Comparison of ENCODE assay signal across 9 cellular contexts in genomic region chr12:57940052-57940914, GRCh38. TPM values are rescaled to one million over a fixed set of nuclear protein-coding genes. Genes with fewer than 3 reads are reported as not detected.
DNase-seq lines count a peak whose midpoint lies in the region; ATAC-seq and TF ChIP-seq lines count a peak whose summit lies in the region.
"Had no signal": no experiment of that assay in that cellular context is flagged by ENCODE, and none has a peak within 500 bp of the region (broad histone marks: within the 10 kb centered on the region; RNA-seq: fewer than 3 reads in every experiment).

No MANE protein-coding gene starts in this region.

- peak overlapping the region; percentile 74; the same call in 1 of the 2 replicates for H3K4me3 ChIP-seq in iPS DF 6.9 (ENCODE audit: low read length)
- H3K4me3 ChIP-seq: mucosa of descending colon had no signal

- CTCF ChIA-PET in WTC11 (lab: Charles Lee), result interaction anchor here (0.6 to 1.3 kb wide), 5 partner anchors 46 to 214 kb away, joined by 3 to 5 read pairs (median 3); partner anchors contain the start of gene CTDSP2

- H3K4me3 Mint-ChIP-seq in WTC11, result peak overlapping the region; percentile 88
- H3K4me3 Mint-ChIP-seq in stimulated activated naive CD8-positive, alpha-beta T cell treated with anti-CD3 and anti-CD28 coated beads, Interleukin-15, amount 100 ng/mL, for 72 hours, result peak overlapping the region; percentile 91 to 96

- H3K27me3 ChIP-seq in iPS DF 6.9 (ENCODE audit: control insufficient read depth, insufficient read depth, low read length), result no peaks in the 10 kb centered on the region

- TF ChIP-seq CTCF in WTC11 (IDR thresholded peaks at IDR 0.05), result no peak

- ATAC-seq in WTC11, result no peak
- no peak for ATAC-seq in stimulated activated naive CD8-positive, alpha-beta T cell treated with anti-CD3 and anti-CD28 coated beads, Interleukin-15, amount 100 ng/mL, for 72 hours
- ATAC-seq in HG03457 (IDR thresholded peaks at IDR 0.05; ENCODE audit: unreplicated experiment), result no peak
- ATAC-seq in GM18909 (IDR thresholded peaks at IDR 0.05; ENCODE audit: poor library complexity, unreplicated experiment), result no peak

- peaks cover 12% of the 10 kb centered on the region for H3K4me1 Mint-ChIP-seq in WTC11
- H3K4me1 Mint-ChIP-seq in stimulated activated naive CD8-positive, alpha-beta T cell treated with anti-CD3 and anti-CD28 coated beads, Interleukin-15, amount 100 ng/mL, for 72 hours, result peaks cover 66% of the 10 kb centered on the region

- WGBS in iPS DF 6.9 (ENCODE audit: insufficient coverage, insufficient read length), result no CpG with 5 or more reads among the region's 2 CpGs

- no peaks in the 10 kb centered on the region for H3K4me1 ChIP-seq in iPS DF 6.9 (ENCODE audit: control insufficient read depth, insufficient read depth, low read length)

- no peak overlapping the region for H3K27ac Mint-ChIP-seq in WTC11
- H3K27ac Mint-ChIP-seq in stimulated activated naive CD8-positive, alpha-beta T cell treated with anti-CD3 and anti-CD28 coated beads, Interleukin-15, amount 100 ng/mL, for 72 hours, result peak overlapping the region; percentile 95

- no peaks in the 10 kb centered on the region for H3K9me3 ChIP-seq in iPS DF 6.9 (ENCODE audit: control insufficient read depth, insufficient read depth, low read length)
- H3K9me3 ChIP-seq: mucosa of descending colon had no signal

- H3K27me3 Mint-ChIP-seq in WTC11 (ENCODE audit: low read depth), result peaks cover 34% of the 10 kb centered on the region
- H3K27me3 Mint-ChIP-seq in stimulated activated naive CD8-positive, alpha-beta T cell treated with anti-CD3 and anti-CD28 coated beads, Interleukin-15, amount 100 ng/mL, for 72 hours, result no peaks in the 10 kb centered on the region

- no peaks in the 10 kb centered on the region for H3K36me3 ChIP-seq in iPS DF 6.9 (ENCODE audit: control insufficient read depth, insufficient read depth, low read length)

- 0 out of 2 replicates have a peak, but pooled peaks cover 3% of the 10 kb centered on the region for H3K9me3 Mint-ChIP-seq in WTC11
- no peaks in the 10 kb centered on the region for H3K9me3 Mint-ChIP-seq in stimulated activated naive CD8-positive, alpha-beta T cell treated with anti-CD3 and anti-CD28 coated beads, Interleukin-15, amount 100 ng/mL, for 72 hours

- no peaks in the 10 kb centered on the region for H3K36me3 Mint-ChIP-seq in WTC11

- DNase-seq in NCI-H82 (lab: John Stamatoyannopoulos, UW), result peak; percentile 52
- no peak for DNase-seq in NCI-H82 treated with DMSO at 0.1 percent for 48 hours (lab: John Stamatoyannopoulos, UW; ENCODE audit: unreplicated experiment)
- no peak for DNase-seq in WTC11 (ENCODE audit: low spot score)
- DNase-seq in iPS DF 6.9 (ENCODE audit: low read depth, low spot score), result no peak
- peak in 1 of 2 donors; percentile 3 for DNase-seq in stimulated activated naive CD8-positive, alpha-beta T cell treated with anti-CD3 and anti-CD28 coated beads, Interleukin-15, amount 100 ng/mL, for 72 hours
- no peak for DNase-seq in dermis blood vessel endothelial cell

- POLR2A ChIA-PET in WTC11 (lab: Charles Lee), result interaction anchor here (1.3 to 1.4 kb wide), 2 partner anchors 11 to 94 kb away, joined by 3 to 6 read pairs; partner anchors contain the start of gene CTDSP2

- no peak overlapping the region for H3K27ac ChIP-seq in iPS DF 6.9 (ENCODE audit: low read length)

TF ChIP-seq in WTC11, 78 proteins besides CTCF, POLR2A, EP300 and RAD21:
- TF ChIP-seq JAZF1 (CRISPR knock-in tag; IDR thresholded peaks at IDR 0.05) (no peak), RELA (CRISPR knock-in tag; IDR thresholded peaks at IDR 0.05; ENCODE audit: borderline replicate concordance) (no peak), EMX1 (CRISPR knock-in tag; IDR thresholded peaks at IDR 0.05) (no peak), SMAD3 (CRISPR knock-in tag; IDR thresholded peaks at IDR 0.05; ENCODE audit: borderline replicate concordance) (no peak), GABPB1 (CRISPR knock-in tag; IDR thresholded peaks at IDR 0.05) (no peak), SMAD4 (CRISPR knock-in tag; IDR thresholded peaks at IDR 0.05) (no peak), RORB (CRISPR knock-in tag; IDR thresholded peaks at IDR 0.05) (no peak), ELF4 (CRISPR knock-in tag; IDR thresholded peaks at IDR 0.05; ENCODE audit: low read depth) (no peak), FOXJ3 (CRISPR knock-in tag; IDR thresholded peaks at IDR 0.05; ENCODE audit: borderline replicate concordance) (no peak), ZBTB21 (CRISPR knock-in tag; IDR thresholded peaks at IDR 0.05; ENCODE audit: borderline replicate concordance) (no peak), ZNF219 (CRISPR knock-in tag; IDR thresholded peaks at IDR 0.05; ENCODE audit: borderline replicate concordance) (no peak), CDX4 (CRISPR knock-in tag; IDR thresholded peaks at IDR 0.05; ENCODE audit: borderline replicate concordance) (no peak), SOX15 (CRISPR knock-in tag; IDR thresholded peaks at IDR 0.05) (no peak), FOXP1 (CRISPR knock-in tag; IDR thresholded peaks at IDR 0.05; ENCODE audit: borderline replicate concordance) (no peak), ZNF396 (CRISPR knock-in tag; IDR thresholded peaks at IDR 0.05; ENCODE audit: borderline replicate concordance) (no peak), ARID4B (CRISPR knock-in tag; IDR thresholded peaks at IDR 0.05; ENCODE audit: borderline replicate concordance) (no peak), TEAD4 (CRISPR knock-in tag; IDR thresholded peaks at IDR 0.05) (no peak), E2F4 (CRISPR knock-in tag; IDR thresholded peaks at IDR 0.05; ENCODE audit: borderline replicate concordance, low read depth) (no peak), MXD4 (CRISPR knock-in tag; IDR thresholded peaks at IDR 0.05; ENCODE audit: borderline replicate concordance) (no peak)
- TF ChIP-seq, protein P1, sequence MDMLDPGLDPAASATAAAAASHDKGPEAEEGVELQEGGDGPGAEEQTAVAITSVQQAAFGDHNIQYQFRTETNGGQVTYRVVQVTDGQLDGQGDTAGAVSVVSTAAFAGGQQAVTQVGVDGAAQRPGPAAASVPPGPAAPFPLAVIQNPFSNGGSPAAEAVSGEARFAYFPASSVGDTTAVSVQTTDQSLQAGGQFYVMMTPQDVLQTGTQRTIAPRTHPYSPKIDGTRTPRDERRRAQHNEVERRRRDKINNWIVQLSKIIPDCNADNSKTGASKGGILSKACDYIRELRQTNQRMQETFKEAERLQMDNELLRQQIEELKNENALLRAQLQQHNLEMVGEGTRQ (CRISPR knock-in tag; IDR thresholded peaks at IDR 0.05), result no peak
TF ChIP-seq in WTC11: peak in this region for 0.

RNA-seq across cellular contexts. Expression of gene ATP23, which starts 1.1 kb away (rescaled TPM):
- total RNA-seq in WTC11 (2021) (5.6 to 7.0 TPM (median 6.1 TPM) in 3 replicates), dermis blood vessel endothelial cell (12.7 and 25.5 TPM in 2 replicates)
